In genomic region chr19:27815985-27816384, GRCh38 we compare ENCODE assay signal across 6 cellular contexts.
"Had no signal": no experiment of that assay in that cellular context is flagged by ENCODE, and none has a peak within 500 bp of the region (broad histone marks: within the 10 kb centered on the region; RNA-seq: fewer than 3 reads in every experiment).

No MANE protein-coding gene starts in this region.

- H3K4me3 ChIP-seq: K562 had no signal

- H3K4me2 ChIP-seq: KMS-11 had no signal

- ATAC-seq: HepG2, K562 had no signal

- DNase-seq: IMR-90, KBM-7, KG1 had no signal

- H3K9ac ChIP-seq: KMS-11 had no signal

- FAIRE-seq: HepG2, K562 had no signal

- H3K27ac ChIP-seq: KMS-11 had no signal
